In the genomic region with DNA sequence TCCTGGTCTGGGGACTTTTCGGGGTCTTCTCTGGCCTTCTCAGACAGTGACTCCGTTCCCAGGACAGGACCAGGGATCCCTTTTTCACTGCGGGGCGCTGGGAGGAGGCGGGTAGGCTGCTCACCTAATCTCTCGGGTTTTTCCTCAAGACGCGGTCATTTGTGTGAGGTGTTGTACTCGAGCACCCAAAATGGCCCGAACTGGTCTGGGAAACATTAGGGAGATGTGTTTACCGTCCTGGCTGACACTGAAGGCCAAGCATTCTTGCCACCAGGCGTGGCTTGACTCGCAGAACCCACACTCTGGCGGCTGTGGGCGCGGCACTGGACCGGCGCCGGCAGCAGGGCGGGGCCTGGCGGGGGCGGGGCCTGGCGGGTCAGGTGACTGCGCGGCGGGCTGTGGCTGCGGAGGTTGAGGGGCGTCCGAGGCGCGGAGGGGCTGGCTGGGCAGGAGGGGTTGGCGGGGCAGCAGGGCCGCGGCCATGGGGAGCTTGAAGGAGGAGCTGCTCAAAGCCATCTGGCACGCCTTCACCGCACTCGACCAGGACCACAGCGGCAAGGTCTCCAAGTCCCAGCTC, we compare ENCODE assay signal across 8 cellular contexts. TPM values are rescaled to one million over a fixed set of nuclear protein-coding genes. Genes with fewer than 3 reads are reported as not detected.
DNase-seq lines count a peak whose midpoint lies in the region; ATAC-seq, FAIRE-seq and TF ChIP-seq lines count a peak whose summit lies in the region.

A gene (plus strand): TSS at position 379 of the 577 bp plus-strand sequence. CDS start 103 bp downstream, at position 482.

- H3K27me3 ChIP-seq in H1 (replicated peaks in 1 of 4; ENCODE audit: control insufficient read depth in 3 of 4, extremely low read depth in 1 of 4, insufficient read depth in 3 of 4, low read length in 3 of 4) (no peaks in the 10 kb centered on the region), mesendoderm (ENCODE audit: insufficient read depth, low read length, poor library complexity) (no peaks in the 10 kb centered on the region)

- H3K27ac ChIP-seq in H1 (ENCODE audit: low read depth, low read length) (peak within 1 kb of the TSS; percentile 82; the same call in 1 of the 2 replicates), mesendoderm (ENCODE audit: low read depth, low read length) (peak within 1 kb of the TSS; percentile 41)

- no peak for TF ChIP-seq EP300 in H1 (IDR thresholded peaks at IDR 0.05; ENCODE audit: borderline replicate concordance in 1 of 2, low read depth in 2 of 2, low read length in 2 of 2)

- H3K23ac ChIP-seq in H1 (ENCODE audit: insufficient read length) (no peak within 1 kb of the TSS), mesendoderm (ENCODE audit: low read length) (peak within 1 kb of the TSS; percentile 97)

- H3K4me2 ChIP-seq in H1 (ENCODE audit: insufficient read depth in 1 of 2, low read depth in 2 of 2, low read length in 2 of 2) (peak within 1 kb of the TSS; percentile 75 to 95), mesendoderm (ENCODE audit: low read length) (peak within 1 kb of the TSS; percentile 83)

- H3K14ac ChIP-seq in H1 (ENCODE audit: insufficient read length): no peak within 1 kb of the TSS

- ATAC-seq in GM18907 (IDR thresholded peaks at IDR 0.05; ENCODE audit: unreplicated experiment) (peak; percentile 83), HG03135 (IDR thresholded peaks at IDR 0.05; ENCODE audit: unreplicated experiment) (peak; percentile 87)

- H3K4ac ChIP-seq in H1 (replicated peaks; ENCODE audit: insufficient read length, low read depth, low read length) (peak within 1 kb of the TSS; percentile 78), mesendoderm (ENCODE audit: low read depth, low read length) (peak within 1 kb of the TSS; percentile 96)

- POLR2A ChIA-PET in H1 (lab: Charles Lee; ENCODE audit: partially characterized antibody): interaction anchor here (0.6 to 2.4 kb wide), 11 partner anchors 8 to 88 kb away, joined by 3 to 16 read pairs (median 4); no protein-coding TSS in a partner anchor

- TF ChIP-seq POLR2A in H1 (IDR thresholded peaks at IDR 0.05; ENCODE audit: control extremely low read depth in 1 of 2, low read depth in 2 of 2, low read length in 2 of 2): peak in 1 of 2 experiments; percentile 63; a peak in 2 of 3 replicates

- peak in 1 of 2 experiments; percentile 37; a peak in 1 of 4 replicates for TF ChIP-seq RAD21 in H1 (IDR thresholded peaks at IDR 0.05 in 1 of 2, conservative IDR thresholded peaks at IDR 0.05 in 1 of 2; ENCODE audit: low read depth in 2 of 2, low read length in 2 of 2)

- H2BK120ac ChIP-seq in H1 (replicated peaks; ENCODE audit: low read depth, low read length) (no peak within 1 kb of the TSS), mesendoderm (ENCODE audit: low read depth, low read length) (peak within 1 kb of the TSS; percentile 3)

- H3K23me2 ChIP-seq in H1 (ENCODE audit: low read depth, low read length): peaks cover 13% of the 10 kb centered on the region

- peak within 1 kb of the TSS; percentile 85 for H2BK12ac ChIP-seq in H1 (ENCODE audit: low read depth, low read length)

- 3% methylated on average over 18 of the region's 38 CpGs; no CpG with 5 or more reads in 1 of the 2 experiments for WGBS in H1 (ENCODE audit: extremely low coverage in 1 of 2, insufficient coverage in 1 of 2, insufficient read length in 1 of 2, insufficient replicate concordance in 2 of 2, low coverage in 1 of 2, low lambda C conversion rate in 2 of 2, missing lambda C conversion rate in 1 of 2), 2 experiments
- WGBS in mesendoderm (ENCODE audit: extremely low coverage, insufficient coverage, low lambda C conversion rate): no CpG with 5 or more reads among the region's 38 CpGs

- H3K79me2 ChIP-seq in H1 (ENCODE audit: control insufficient read depth in 1 of 2, insufficient read depth in 2 of 2, low read length in 2 of 2): peaks cover 0 to 41% of the 10 kb centered on the region in 2 experiments; a peak in 3 of 4 replicates
- H3K79me2 ChIP-seq in mesendoderm (ENCODE audit: control insufficient read depth, insufficient read depth, low read length): peaks cover 18% of the 10 kb centered on the region

- H3K36me3 ChIP-seq in H1 (ENCODE audit: control insufficient read depth in 2 of 4, insufficient read depth in 4 of 4, low read length in 3 of 4) (no peaks in the 10 kb centered on the region; a peak in 2 of 8 replicates), mesendoderm (ENCODE audit: control insufficient read depth, insufficient read depth, low read length) (no peaks in the 10 kb centered on the region)

- peak within 1 kb of the TSS; percentile 68 to 76 (median 71) for H3K9ac ChIP-seq in H1 (replicated peaks in 1 of 4; ENCODE audit: extremely low read depth in 1 of 4, low read depth in 3 of 4, low read length in 3 of 4)
- H3K9ac ChIP-seq in mesendoderm (ENCODE audit: low read length): peak within 1 kb of the TSS; percentile 95

- H4K91ac ChIP-seq in H1 (replicated peaks; ENCODE audit: insufficient read length, low read length): peak within 1 kb of the TSS; percentile 52

- peak within 1 kb of the TSS; percentile 99 for H2AFZ ChIP-seq in H1 (ENCODE audit: low read length)

- H3K4me3 ChIP-seq in H1 (ENCODE audit: extremely low read depth in 1 of 4, insufficient read depth in 2 of 4, low read depth in 3 of 4, low read length in 4 of 4) (peak within 1 kb of the TSS; percentile 66 to 98 (median 94)), mesendoderm (ENCODE audit: low read length) (peak within 1 kb of the TSS; percentile 98)

- DNase-seq in AG09319 (ENCODE audit: extremely low read depth, low read depth) (peak; percentile 71), NCI-H526 treated with DMSO at 0.1 percent for 48 hours (lab: John Stamatoyannopoulos, UW) (peak; percentile 38), H1 (ENCODE audit: low read depth in 1 of 2, low spot score in 2 of 2) (peak; percentile 63 to 96), mesendoderm (peak; percentile 96)
- DNase-seq in activated CD8-positive, alpha-beta memory T cell treated with anti-CD3 and anti-CD28 coated beads for 24 hours: peak; percentile 91
- peak; percentile 73 for DNase-seq in stimulated activated CD8-positive, alpha-beta memory T cell treated with anti-CD3 and anti-CD28 coated beads, Interleukin-12 subunit alpha, Interleukin-12 subunit beta, amount 100 ng/mL, for 4 hours (ENCODE audit: low read depth)

- peak within 1 kb of the TSS; percentile 90 for H2BK5ac ChIP-seq in H1 (ENCODE audit: low read depth, low read length)
- peak within 1 kb of the TSS; percentile 84 for H2BK5ac ChIP-seq in mesendoderm (ENCODE audit: low read length)

- CTCF ChIA-PET in H1 (lab: Charles Lee; ENCODE audit: partially characterized antibody): interaction anchor here (0.6 to 2.9 kb wide), 6 partner anchors 9 to 38 kb away, joined by 3 to 12 read pairs (median 4); no protein-coding TSS in a partner anchor

- H3K9me3 ChIP-seq in H1 (ENCODE audit: insufficient read depth in 2 of 2, low read depth in 1 of 2, low read length in 1 of 2): no peaks in the 10 kb centered on the region

- peaks cover 0 to 2% of the 10 kb centered on the region in 2 experiments for H4K20me1 ChIP-seq in H1 (replicated peaks in 1 of 2; ENCODE audit: control insufficient read depth in 1 of 2, insufficient read depth in 2 of 2, low read length in 2 of 2)

- H3K56ac ChIP-seq in H1 (replicated peaks; ENCODE audit: insufficient read length, low read depth, low read length) (peak within 1 kb of the TSS; percentile 59), mesendoderm (ENCODE audit: low read length) (peak within 1 kb of the TSS; percentile 98)

- peak within 1 kb of the TSS; percentile 72 for H4K5ac ChIP-seq in H1 (ENCODE audit: insufficient read length, low read depth, low read length)
- H4K5ac ChIP-seq in mesendoderm (ENCODE audit: low read length): no peak within 1 kb of the TSS

- peak; percentile 41 for TF ChIP-seq CTCF in AG09319 (IDR thresholded peaks at IDR 0.05; ENCODE audit: low read depth, low read length)
- TF ChIP-seq CTCF in H1 (IDR thresholded peaks at IDR 0.05; ENCODE audit: control extremely low read depth in 1 of 3, insufficient read depth in 1 of 3, low read depth in 1 of 3, low read length in 3 of 3): peak in 2 of 3 experiments; percentile 25 to 32; a peak in 2 of 4 replicates

- no peak within 1 kb of the TSS for H2BK20ac ChIP-seq in H1 (ENCODE audit: low read length)

- H4K8ac ChIP-seq in H1 (ENCODE audit: extremely low read depth, insufficient read depth, low read length) (peak within 1 kb of the TSS; percentile 54; the same call in 1 of the 2 replicates), mesendoderm (ENCODE audit: low read depth, low read length) (no peak within 1 kb of the TSS)

- H3K79me1 ChIP-seq in H1 (ENCODE audit: low read depth, low read length) (no peaks in the 10 kb centered on the region; the same call in 1 of the 2 replicates), mesendoderm (ENCODE audit: low read length) (peaks cover 1% of the 10 kb centered on the region)

- no peak for FAIRE-seq in H1 (lab: Jason Lieb, UNC)

- H3K18ac ChIP-seq in H1 (ENCODE audit: extremely low read depth, low read length) (peak within 1 kb of the TSS; percentile 97), mesendoderm (ENCODE audit: low read length) (peak within 1 kb of the TSS; percentile 91)

- H3K4me1 ChIP-seq in H1 (replicated peaks in 1 of 4; ENCODE audit: control insufficient read depth in 3 of 4, insufficient read depth in 4 of 4, low read length in 3 of 4): no peaks in the 10 kb centered on the region; a peak in 2 of 7 replicates
- no peaks in the 10 kb centered on the region for H3K4me1 ChIP-seq in mesendoderm (ENCODE audit: control insufficient read depth, low read depth, low read length)

- H2AK5ac ChIP-seq in H1 (ENCODE audit: low read depth, low read length) (no peak within 1 kb of the TSS), mesendoderm (ENCODE audit: low read length) (no peak within 1 kb of the TSS)

- H2BK15ac ChIP-seq in H1 (ENCODE audit: low read length): no peak within 1 kb of the TSS; the same call in 1 of the 2 replicates
- no peak within 1 kb of the TSS for H2BK15ac ChIP-seq in mesendoderm (replicated peaks; ENCODE audit: low read depth)

TF ChIP-seq in H1, 55 proteins besides CTCF, POLR2A, EP300 and RAD21 (continues in another document):
- no peak for TF ChIP-seq SIX5 (IDR thresholded peaks at IDR 0.05; ENCODE audit: low read depth, low read length)
- peak; percentile 88 for TF ChIP-seq TEAD4 (IDR thresholded peaks at IDR 0.05; ENCODE audit: low read depth, low read length)
- TF ChIP-seq CTBP2 (IDR thresholded peaks at IDR 0.05; ENCODE audit: borderline replicate concordance, insufficient read depth, insufficient read length, low read length): no peak
- no peak for TF ChIP-seq JUN (IDR thresholded peaks at IDR 0.05; ENCODE audit: low read depth, low read length)

RNA-seq across cellular contexts. Expression of the gene that starts here (rescaled TPM):
- 37.5 TPM in 2 replicates for total RNA-seq in H1 (2021; fragmentation: NEBNext Ultra II Directional; extraction: Animal tissue kit (Norgen Biotek cat#: 25700))
- polyA plus RNA-seq in H1 (2011; rRNA removed): 9.8 and 14.8 TPM in 2 replicates
- polyA plus RNA-seq in H1 (2011; cell fraction: cytosol; rRNA removed): 17.2 TPM
- 5.7 TPM for polyA plus RNA-seq in H1 (2011; cell fraction: nucleus; rRNA removed)
- polyA plus RNA-seq in H1 (2012, experiment 1 of 2): 20.1 to 31.4 TPM (median 23.6 TPM) in 4 replicates
- polyA plus RNA-seq in H1 (2012, experiment 2 of 2): 1.9 TPM
- polyA plus RNA-seq in H1 (2013, experiment 1 of 2): 23.1 TPM
- 23.0 TPM for polyA plus RNA-seq in H1 (2013, experiment 2 of 2)
- 20.3 and 20.4 TPM in 2 replicates for polyA minus RNA-seq in H1 (2011; rRNA and poly(A)+ RNA removed)
- 16.1 TPM for polyA minus RNA-seq in H1 (2011; cell fraction: cytosol; rRNA and poly(A)+ RNA removed)
- polyA minus RNA-seq in H1 (2011; cell fraction: nucleus; rRNA and poly(A)+ RNA removed): 18.2 TPM
- polyA plus RNA-seq in mesendoderm (2013, experiment 1 of 2): 30.9 TPM
- 33.0 TPM for polyA plus RNA-seq in mesendoderm (2013, experiment 2 of 2)

Comparison
In these comparisons a context has a peak if more than half of its experiments do, and no peak if none do; other contexts are left out.
1. Peak in every context shown above with its lines: DNase-seq, ATAC-seq, H3K4me3 ChIP-seq and H3K27ac ChIP-seq.
2. DNase-seq: peak in every context shown above with its lines; median percentile 96 in mesendoderm; 91 in activated CD8-positive, alpha-beta memory T cell treated with anti-CD3 and anti-CD28 coated beads for 24 hours; 80 in H1; 73 in stimulated activated CD8-positive, alpha-beta memory T cell treated with anti-CD3 and anti-CD28 coated beads, Interleukin-12 subunit alpha, Interleukin-12 subunit beta, amount 100 ng/mL, for 4 hours; 71 in AG09319; 38 in NCI-H526 treated with DMSO at 0.1 percent for 48 hours.